Comparison of ENCODE assay signal across 8 cellular contexts in the genomic region with DNA sequence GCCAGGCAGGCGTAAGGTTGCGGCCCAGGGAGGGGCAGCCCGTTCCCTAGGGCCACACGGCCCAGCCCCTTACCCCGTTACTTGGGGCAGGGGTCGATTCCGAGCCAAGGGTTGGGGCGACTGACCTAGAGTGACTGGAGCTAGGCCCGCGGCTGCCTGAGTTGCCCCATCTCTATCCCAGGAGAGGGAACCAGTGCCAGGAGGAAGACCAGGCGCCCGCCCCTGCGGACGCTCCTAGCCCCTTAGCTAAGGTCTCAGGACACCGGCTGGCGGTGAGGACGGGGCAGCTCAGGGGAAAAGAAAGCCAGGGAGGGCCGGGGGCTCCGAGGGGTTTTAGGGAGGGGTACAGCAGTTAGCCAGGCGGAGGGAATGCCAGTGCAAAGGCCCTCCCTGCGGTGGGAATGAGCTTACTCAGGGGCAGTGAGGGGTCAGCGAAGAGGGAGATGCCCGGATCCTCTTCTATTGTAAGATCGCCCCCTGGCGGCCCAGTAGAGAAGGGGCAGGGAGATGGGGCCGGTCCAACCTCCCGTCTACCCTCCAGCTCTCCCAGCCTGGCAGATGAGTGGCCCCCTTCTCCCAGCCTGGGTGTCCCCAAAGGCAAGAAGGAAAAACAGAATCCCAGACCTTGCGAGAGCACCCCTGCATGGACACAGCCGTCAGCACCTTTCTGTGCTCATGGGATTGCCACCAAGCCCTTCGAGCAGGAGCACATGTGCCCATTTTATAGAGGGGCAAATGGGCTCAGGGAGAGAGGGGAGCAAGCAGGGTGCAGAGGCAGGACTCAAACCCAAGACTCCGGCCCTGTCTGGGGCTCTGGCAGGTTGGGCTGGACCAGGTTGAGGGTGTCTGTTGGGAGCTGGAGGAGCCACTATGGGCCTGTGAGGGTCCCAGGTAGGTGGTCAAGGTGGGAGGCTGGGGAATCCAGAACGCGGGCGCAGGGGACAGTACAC. TPM values are rescaled to one million over a fixed set of nuclear protein-coding genes. Genes with fewer than 3 reads are reported as not detected.
DNase-seq lines count a peak whose midpoint lies in the region; ATAC-seq and TF ChIP-seq lines count a peak whose summit lies in the region.

No MANE protein-coding gene starts in this region.

- no peaks in the 10 kb centered on the region for H3K36me3 ChIP-seq in SJCRH30

- no peak overlapping the region for H3K4me3 ChIP-seq in SJCRH30
- no peak overlapping the region for H3K4me3 ChIP-seq in lower leg skin (ENCODE audit: low read depth, poor library complexity, severe bottlenecking)

- H3K27ac ChIP-seq in SJCRH30 = no peak overlapping the region

- peaks cover 10% of the 10 kb centered on the region for H3K36me3 Mint-ChIP-seq in activated naive CD4-positive, alpha-beta T cell treated with anti-CD3 and anti-CD28 coated beads, Interleukin-2, amount 10 ng/mL, durations not matched to agents 7 days and 5 days

- H3K27ac Mint-ChIP-seq in activated naive CD4-positive, alpha-beta T cell treated with anti-CD3 and anti-CD28 coated beads, Interleukin-2, amount 10 ng/mL, durations not matched to agents 7 days and 5 days = peak overlapping the region; percentile 52

- DNase-seq in NCI-H2227 (lab: John Stamatoyannopoulos, UW; ENCODE audit: unreplicated experiment) = peak; percentile 28
- no peak for DNase-seq in NCI-H2227 treated with DMSO at 0.1 percent for 48 hours (lab: John Stamatoyannopoulos, UW)
- peak; percentile 60 to 79 for DNase-seq in SJCRH30
- DNase-seq in activated naive CD4-positive, alpha-beta T cell treated with anti-CD3 and anti-CD28 coated beads, Interleukin-2, amount 10 ng/mL, durations not matched to agents 7 days and 5 days = peak; percentile 68
- peak; percentile 70 for DNase-seq in left ventricle myocardium superior
- DNase-seq in stimulated activated CD4-positive, alpha-beta T cell treated with anti-CD3 and anti-CD28 coated beads, Interleukin-1b, Interleukin-23, amount 100 ng/mL, for 4 hours (ENCODE audit: low read depth in 2 of 2) = peak; percentile 51 to 63
- DNase-seq in lower leg skin (ENCODE audit: low spot score in 2 of 2) = no peak
- DNase-seq in NCI-H2081 (lab: John Stamatoyannopoulos, UW) = no peak

- TF ChIP-seq POLR2A in lower leg skin (IDR thresholded peaks at IDR 0.05) = no peak

- H3K9me3 Mint-ChIP-seq in activated naive CD4-positive, alpha-beta T cell treated with anti-CD3 and anti-CD28 coated beads, Interleukin-2, amount 10 ng/mL, durations not matched to agents 7 days and 5 days = no peaks in the 10 kb centered on the region

- peak; percentile 70 for ATAC-seq in left ventricle myocardium superior

- intact Hi-C loops in left ventricle myocardium superior (cut with micrococcal nuclease) = no loop called here
- intact Hi-C loops in lower leg skin (cut with DNase I; ENCODE audit: low total_unique reads) = no loop called here

- H3K27me3 Mint-ChIP-seq in activated naive CD4-positive, alpha-beta T cell treated with anti-CD3 and anti-CD28 coated beads, Interleukin-2, amount 10 ng/mL, durations not matched to agents 7 days and 5 days = peaks cover 8% of the 10 kb centered on the region

- peaks cover 19% of the 10 kb centered on the region for H3K4me1 Mint-ChIP-seq in activated naive CD4-positive, alpha-beta T cell treated with anti-CD3 and anti-CD28 coated beads, Interleukin-2, amount 10 ng/mL, durations not matched to agents 7 days and 5 days

- 65 to 68% methylated on average over 33 to 34 of the region's 34 CpGs for WGBS in lower leg skin, 2 donors

- CTCF ChIA-PET in activated naive CD4-positive, alpha-beta T cell treated with anti-CD3 and anti-CD28 coated beads, Interleukin-2, amount 10 ng/mL, durations not matched to agents 7 days and 5 days (lab: Charles Lee) = interaction anchor here (0.7 to 5.9 kb wide), 23 partner anchors 9 to 181 kb away, joined by 3 to 32 read pairs (median 4); no protein-coding TSS in a partner anchor

- no peaks in the 10 kb centered on the region for H3K4me1 ChIP-seq in SJCRH30

- TF ChIP-seq CTCF in lower leg skin (IDR thresholded peaks at IDR 0.05) = no peak

- H3K9me3 ChIP-seq in SJCRH30 (replicated peaks) = no peaks in the 10 kb centered on the region

- H3K27me3 ChIP-seq in SJCRH30 = peaks cover 8% of the 10 kb centered on the region; the same call in 1 of the 2 replicates

- no peak overlapping the region for H3K4me3 Mint-ChIP-seq in activated naive CD4-positive, alpha-beta T cell treated with anti-CD3 and anti-CD28 coated beads, Interleukin-2, amount 10 ng/mL, durations not matched to agents 7 days and 5 days

RNA-seq across cellular contexts. Expression of gene CILP2, which starts 16.3 kb away (rescaled TPM):
- 0.94 and 1.1 TPM in 2 replicates for total RNA-seq in SJCRH30 (2014; rRNA removed; shearing (Covaris generic))
- total RNA-seq in left ventricle myocardium superior (0.50 TPM), lower leg skin (1 to 10 TPM in 1 of 4 donors, under 1 TPM in 1, not detected in 2; 0.17 to 1.4 TPM)

RNA-seq across cellular contexts. Expression of gene YJEFN3, which starts 25.6 kb away (rescaled TPM):
- total RNA-seq in SJCRH30 (2014; rRNA removed; shearing (Covaris generic)) = 1.0 and 1.9 TPM in 2 replicates
- 9.4 TPM for total RNA-seq in left ventricle myocardium superior
- 1 to 10 TPM in 1 of 4 donors, under 1 TPM in 3; 0.15 to 2.8 (median 0.49) TPM for total RNA-seq in lower leg skin

RNA-seq across cellular contexts. Expression of gene NDUFA13, which starts 38.3 kb away (rescaled TPM):
- total RNA-seq in SJCRH30 (2014; rRNA removed; shearing (Covaris generic)) = 158 and 210 TPM in 2 replicates
- total RNA-seq in left ventricle myocardium superior = 1,297 TPM
- total RNA-seq in lower leg skin = 100 to 1,000 TPM in 2 of 4 donors, 10 to 100 TPM in 2; 31.4 to 179 (median 108) TPM

RNA-seq across cellular contexts. Expression of gene TSSK6, which starts 39.0 kb away (rescaled TPM):
- 1.7 and 1.8 TPM in 2 replicates for total RNA-seq in SJCRH30 (2014; rRNA removed; shearing (Covaris generic))
- total RNA-seq in left ventricle myocardium superior (0.67 TPM), lower leg skin (1 to 10 TPM; 4.0 to 8.9 (median 6.7) TPM)

Comparison
In these comparisons a context has a peak if more than half of its experiments do, and no peak if none do; other contexts are left out.
1. DNase-seq: peak in NCI-H2227 (single experiment), SJCRH30 (2 of 2), activated naive CD4-positive, alpha-beta T cell treated with anti-CD3 and anti-CD28 coated beads, Interleukin-2, amount 10 ng/mL, durations not matched to agents 7 days and 5 days (single experiment), left ventricle myocardium superior (single experiment) and stimulated activated CD4-positive, alpha-beta T cell treated with anti-CD3 and anti-CD28 coated beads, Interleukin-1b, Interleukin-23, amount 100 ng/mL, for 4 hours (2 of 2); none in NCI-H2227 treated with DMSO at 0.1 percent for 48 hours (single experiment), lower leg skin (0 of 2) and NCI-H2081 (0 of 2).